8 cellular contexts compared by ENCODE assay signal in the genomic region with DNA sequence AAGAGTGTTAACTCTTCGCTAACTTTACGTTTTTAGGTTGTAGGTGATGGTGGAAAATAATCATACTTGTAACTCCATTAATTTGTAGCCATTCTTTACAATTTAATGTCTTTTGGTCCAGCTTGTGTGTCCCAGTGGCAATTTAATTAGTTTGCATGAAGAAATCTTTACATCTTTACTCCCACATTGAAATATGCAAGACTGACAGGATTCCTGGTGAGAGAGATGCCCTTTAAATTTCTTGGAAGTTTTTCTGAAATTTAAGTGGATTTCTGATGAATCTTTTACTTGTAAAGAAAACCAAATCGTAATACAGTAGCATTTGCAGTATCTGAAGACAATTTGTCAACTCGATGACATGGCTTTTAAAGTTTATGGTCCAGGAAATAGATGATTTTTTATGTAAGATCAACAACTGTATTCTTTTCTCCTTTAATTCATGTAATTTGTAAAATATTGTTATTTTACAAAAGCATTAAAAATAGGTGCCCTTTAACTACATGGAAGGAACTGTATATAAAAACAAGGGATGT. TPM values are rescaled to one million over a fixed set of nuclear protein-coding genes. Genes with fewer than 3 reads are reported as not detected.
DNase-seq lines count a peak whose midpoint lies in the region; ATAC-seq and TF ChIP-seq lines count a peak whose summit lies in the region.

No MANE protein-coding gene starts in this region.

- H3K27me3 Mint-ChIP-seq in natural killer cell treated with Interleukin-12 subunit alpha and Interleukin-12 subunit beta and Interleukin-15 and Interleukin-18, amount 100 ng/mL, for 72 hours = no peaks in the 10 kb centered on the region

- no peak for ATAC-seq in natural killer cell treated with Interleukin-12 subunit alpha and Interleukin-12 subunit beta and Interleukin-15 and Interleukin-18, amount 100 ng/mL, for 72 hours
- ATAC-seq in GM18502 (IDR thresholded peaks at IDR 0.05; ENCODE audit: poor library complexity, unreplicated experiment) (no peak), HG02884 (IDR thresholded peaks at IDR 0.05; ENCODE audit: unreplicated experiment) (no peak)

- no peak overlapping the region for H3K27ac Mint-ChIP-seq in natural killer cell treated with Interleukin-12 subunit alpha and Interleukin-12 subunit beta and Interleukin-15 and Interleukin-18, amount 100 ng/mL, for 72 hours

- H3K9me3 ChIP-seq in BLaER1 = no peaks in the 10 kb centered on the region
- no peaks in the 10 kb centered on the region for H3K9me3 ChIP-seq in colonic mucosa

- peak overlapping the region; percentile 97 for H3K4me3 ChIP-seq in BLaER1
- peak overlapping the region; percentile 78 for H3K4me3 ChIP-seq in NB4 (ENCODE audit: low read depth, low read length)
- peak overlapping the region; percentile 75 for H3K4me3 ChIP-seq in colonic mucosa

- intact Hi-C loops in colonic mucosa (cut with DNase I) = no loop called here

- peak overlapping the region; percentile 86 for H3K4me3 Mint-ChIP-seq in natural killer cell treated with Interleukin-12 subunit alpha and Interleukin-12 subunit beta and Interleukin-15 and Interleukin-18, amount 100 ng/mL, for 72 hours

- peak overlapping the region; percentile 97 for H3K27ac ChIP-seq in BLaER1
- peak overlapping the region; percentile 86 for H3K27ac ChIP-seq in colonic mucosa

- peaks cover 72% of the 10 kb centered on the region for H4K20me1 ChIP-seq in BLaER1

- H3K9ac ChIP-seq in BLaER1 (peak overlapping the region; percentile 96), colonic mucosa (ENCODE audit: low read depth in 2 of 2, low read length in 2 of 2) (peak overlapping the region in 1 of 2 donors; percentile 88)

- H3K9me3 Mint-ChIP-seq in natural killer cell treated with Interleukin-12 subunit alpha and Interleukin-12 subunit beta and Interleukin-15 and Interleukin-18, amount 100 ng/mL, for 72 hours = no peaks in the 10 kb centered on the region

- H3K27me3 ChIP-seq in BLaER1 = no peaks in the 10 kb centered on the region
- no peaks in the 10 kb centered on the region for H3K27me3 ChIP-seq in colonic mucosa

- no peaks in the 10 kb centered on the region for H3K36me3 ChIP-seq in BLaER1
- no peaks in the 10 kb centered on the region for H3K36me3 ChIP-seq in colonic mucosa

- no peaks in the 10 kb centered on the region for H3K36me3 Mint-ChIP-seq in natural killer cell treated with Interleukin-12 subunit alpha and Interleukin-12 subunit beta and Interleukin-15 and Interleukin-18, amount 100 ng/mL, for 72 hours

- H3K4me1 Mint-ChIP-seq in natural killer cell treated with Interleukin-12 subunit alpha and Interleukin-12 subunit beta and Interleukin-15 and Interleukin-18, amount 100 ng/mL, for 72 hours (ENCODE audit: low read depth in 2 of 2) = peaks cover 23 to 30% of the 10 kb centered on the region in 2 donors

- H3K4me1 ChIP-seq in BLaER1 (peaks cover 60% of the 10 kb centered on the region), colonic mucosa (no peaks in the 10 kb centered on the region)

- TF ChIP-seq CTCF in NB4 (IDR thresholded peaks at IDR 0.05; ENCODE audit: low read depth, low read length) (no peak), colonic mucosa (IDR thresholded peaks at IDR 0.05) (no peak)

- TF ChIP-seq POLR2A in NB4 (IDR thresholded peaks at IDR 0.05; ENCODE audit: extremely low read depth, insufficient read length) = no peak

- DNase-seq in NB4 (ENCODE audit: low read depth) = no peak
- no peak for DNase-seq in colonic mucosa
- DNase-seq in natural killer cell treated with Interleukin-12 subunit alpha and Interleukin-12 subunit beta and Interleukin-15 and Interleukin-18, amount 100 ng/mL, for 72 hours (ENCODE audit: low spot score) = no peak
- DNase-seq in hippocampal formation (lab: John Stamatoyannopoulos, UW) = no peak
- no peak for DNase-seq in NCI-H510A treated with DMSO at 0.1 percent for 48 hours (lab: John Stamatoyannopoulos, UW)

- peak overlapping the region; percentile 93 for H3K4me2 ChIP-seq in BLaER1

RNA-seq across cellular contexts. Expression of a gene that starts 3.0 kb away (rescaled TPM):
- 10 to 100 TPM; 22.1 to 24.2 TPM for total RNA-seq in colonic mucosa
- 10 to 100 TPM in 1 of 2 donors, 1 to 10 TPM in 1; 8.3 to 12.7 TPM for total RNA-seq in natural killer cell treated with Interleukin-12 subunit alpha and Interleukin-12 subunit beta and Interleukin-15 and Interleukin-18, amount 100 ng/mL, for 72 hours
